15 cellular contexts compared by ENCODE assay signal in genomic region chr9:124781967-124782660, GRCh38. TPM values are rescaled to one million over a fixed set of nuclear protein-coding genes. Genes with fewer than 3 reads are reported as not detected.
DNase-seq lines count a peak whose midpoint lies in the region; ATAC-seq and TF ChIP-seq lines count a peak whose summit lies in the region.
"Had no signal": no experiment of that assay in that cellular context is flagged by ENCODE, and none has a peak within 500 bp of the region (broad histone marks: within the 10 kb centered on the region; RNA-seq: fewer than 3 reads in every experiment).

No MANE protein-coding gene starts in this region.

- peaks cover 0 to 55% of the 10 kb centered on the region in 2 donors for H3K4me1 ChIP-seq in right atrium auricular region
- peaks cover 9% of the 10 kb centered on the region for H3K4me1 ChIP-seq in right cardiac atrium (ENCODE audit: control insufficient read depth, insufficient read depth, low read length)
- peaks cover 0 to 71% (median 30%) of the 10 kb centered on the region in 3 donors for H3K4me1 ChIP-seq in gastroesophageal sphincter

- TF ChIP-seq POLR2A in gastroesophageal sphincter (IDR thresholded peaks at IDR 0.05): no peak

- H3K36me3 ChIP-seq in right atrium auricular region: no peaks in the 10 kb centered on the region
- H3K36me3 ChIP-seq in gastroesophageal sphincter: peaks cover 0 to 4% of the 10 kb centered on the region in 2 donors

- no peaks in the 10 kb centered on the region for H3K9me3 ChIP-seq in right atrium auricular region
- no peaks in the 10 kb centered on the region for H3K9me3 ChIP-seq in right cardiac atrium (ENCODE audit: control insufficient read depth, low read length)
- H3K9me3 ChIP-seq in gastroesophageal sphincter: no peaks in the 10 kb centered on the region
- H3K9me3 ChIP-seq: body of pancreas had no signal

- TF ChIP-seq EP300 in gastroesophageal sphincter (IDR thresholded peaks at IDR 0.05): no peak

- H3K27ac ChIP-seq in right atrium auricular region: peak overlapping the region; percentile 1 to 7
- H3K27ac ChIP-seq in right cardiac atrium (ENCODE audit: low read length): no peak overlapping the region
- H3K27ac ChIP-seq in gastroesophageal sphincter: peak overlapping the region in 3 of 4 donors; percentile 83 to 86 (median 85)
- H3K27ac ChIP-seq: body of pancreas had no signal

- H3K27me3 ChIP-seq in right atrium auricular region: no peaks in the 10 kb centered on the region
- no peaks in the 10 kb centered on the region for H3K27me3 ChIP-seq in right cardiac atrium (ENCODE audit: control insufficient read depth, insufficient read depth)
- no peaks in the 10 kb centered on the region for H3K27me3 ChIP-seq in gastroesophageal sphincter
- H3K27me3 ChIP-seq: body of pancreas had no signal

- TF ChIP-seq CTCF in right atrium auricular region (IDR thresholded peaks at IDR 0.05): no peak
- no peak for TF ChIP-seq CTCF in gastroesophageal sphincter (IDR thresholded peaks at IDR 0.05)

- intact Hi-C loops in right cardiac atrium (cut with DNase I) (no loop called here), sciatic nerve (cut with DNase I) (no loop called here)

- DNase-seq in right atrium auricular region (ENCODE audit: low spot score) (peak; percentile 50), right cardiac atrium (no peak), sciatic nerve (ENCODE audit: low spot score) (peak; percentile 55), UCSD-AML1 (lab: John Stamatoyannopoulos, UW; ENCODE audit: unreplicated experiment) (no peak), SW480 (ENCODE audit: low spot score) (no peak)
- DNase-seq: CD8-positive, alpha-beta memory T cell; DMS79 treated with DMSO at 0.1 percent for 48 hours; MM.1S; NCI-H1930 had no signal

- H3K4me3 ChIP-seq in right atrium auricular region: no peak overlapping the region
- H3K4me3 ChIP-seq in right cardiac atrium (ENCODE audit: low read length): no peak overlapping the region
- no peak overlapping the region for H3K4me3 ChIP-seq in gastroesophageal sphincter
- H3K4me3 ChIP-seq: body of pancreas had no signal

- ATAC-seq in right cardiac atrium: no peak
- no peak for ATAC-seq in gastroesophageal sphincter
- no peak for ATAC-seq in sciatic nerve
- ATAC-seq in HG02840 (IDR thresholded peaks at IDR 0.05; ENCODE audit: low FRiP score, unreplicated experiment): no peak
- no peak for ATAC-seq in GM18909 (IDR thresholded peaks at IDR 0.05; ENCODE audit: poor library complexity, unreplicated experiment)
- ATAC-seq: body of pancreas; naive thymus-derived CD8-positive, alpha-beta T cell had no signal

- WGBS in right cardiac atrium: 95% methylated on average over 3 of the region's 3 CpGs
- WGBS in gastroesophageal sphincter (ENCODE audit: low coverage in 1 of 2), 2 donors: no CpG with 5 or more reads among the region's 3 CpGs

RNA-seq across cellular contexts. Expression of gene OLFML2A, which starts 5.2 kb away (rescaled TPM):
- total RNA-seq in right atrium auricular region (10 to 100 TPM; 41.2 to 53.2 TPM), right cardiac atrium (10 to 100 TPM; 27.4 to 34.4 (median 30.8) TPM), gastroesophageal sphincter (10 to 100 TPM; 21.7 to 85.7 (median 43.2) TPM), sciatic nerve (110 TPM)
- polyA plus RNA-seq in right cardiac atrium: 15.1 TPM
- total RNA-seq: CD8-positive, alpha-beta memory T cell; T-helper 2 cell treated with Interferon-gamma antibody and Interleukin-4, amounts not matched to agents 100 ng/mL and 5 ng/mL, for 36 hours had no signal
- polyA plus RNA-seq: CD8-positive, alpha-beta memory T cell; naive thymus-derived CD8-positive, alpha-beta T cell had no signal

RNA-seq across cellular contexts. Expression of gene NR6A1, which starts 11.0 kb away (rescaled TPM):
- total RNA-seq in right atrium auricular region (1 to 10 TPM; 1.9 to 2.6 TPM), right cardiac atrium (1 to 10 TPM in 1 of 4 donors, under 1 TPM in 3; 0.85 to 1.9 (median 0.93) TPM), gastroesophageal sphincter (1 to 10 TPM in 1 of 4 donors, under 1 TPM in 3; 0.16 to 4.4 (median 0.62) TPM), sciatic nerve (3.3 TPM)
- polyA plus RNA-seq in right cardiac atrium: 0.57 TPM
- polyA plus RNA-seq: CD8-positive, alpha-beta memory T cell; naive thymus-derived CD8-positive, alpha-beta T cell had no signal

Comparison
In these comparisons a context has a peak if more than half of its experiments do, and no peak if none do; other contexts are left out.
1. DNase-seq: peak in right atrium auricular region (single experiment) and sciatic nerve (single experiment); none in right cardiac atrium (0 of 3), UCSD-AML1 (single experiment) and SW480 (single experiment).